ENCODE assay signal across 4 cellular contexts in genomic region chr5:146108870-146109269, GRCh38. TPM values are rescaled to one million over a fixed set of nuclear protein-coding genes. Genes with fewer than 3 reads are reported as not detected.
"Had no signal": no experiment of that assay in that cellular context is flagged by ENCODE, and none has a peak within 500 bp of the region (broad histone marks: within the 10 kb centered on the region; RNA-seq: fewer than 3 reads in every experiment).

No MANE protein-coding gene starts in this region.

RNA-seq across cellular contexts. Expression of gene PLAC8L1, which starts 3.5 kb away (rescaled TPM):
- total RNA-seq: HepG2, HT-29, HT1080, IMR-90 had no signal
